Comparison of ENCODE assay signal across 8 cellular contexts in genomic region chr4:83454626-83455025, GRCh38. TPM values are rescaled to one million over a fixed set of nuclear protein-coding genes. Genes with fewer than 3 reads are reported as not detected.
DNase-seq lines count a peak whose midpoint lies in the region; ATAC-seq and TF ChIP-seq lines count a peak whose summit lies in the region.

No MANE protein-coding gene starts in this region.

- ATAC-seq in IMR-90 (ENCODE audit: low read depth) = no peak

- BruUV-seq in IMR-90 (replicated peaks; lab: Mats Ljungman, UMichigan) = no TSS peak

- intact Hi-C loops in IMR-90 (cut with micrococcal nuclease) (loop anchor here (1.0 to 10.0 kb wide), 4 partner anchors 92 to 990 kb away; partner anchors contain the start of gene COQ2), lower leg skin (cut with DNase I; ENCODE audit: low total_unique reads) (loop anchor here (5.0 kb wide), 1 partner anchor 258 kb away; no protein-coding TSS in a partner anchor), posterior vena cava (cut with DNase I) (no loop called here)

- no peak for TF ChIP-seq RAD21 in IMR-90 (IDR thresholded peaks at IDR 0.05; ENCODE audit: low read length)

- H4K8ac ChIP-seq in IMR-90 (ENCODE audit: low read depth in 2 of 2, low read length in 2 of 2) = peak overlapping the region; percentile 30 to 87; a peak in 2 of 4 replicates

- CTCF ChIA-PET in IMR-90 (lab: Yijun Ruan, JAX) = interaction anchor here (1.4 kb wide), 1 partner anchor 9 kb away, joined by 6 read pairs; no protein-coding TSS in a partner anchor

- H3K9ac ChIP-seq in IMR-90 (ENCODE audit: low read depth, low read length) = peak overlapping the region; percentile 86; the same call in 1 of the 2 replicates

- H3K18ac ChIP-seq in IMR-90 (ENCODE audit: low read depth, low read length) = no peak overlapping the region

- peaks cover 58% of the 10 kb centered on the region for H3K79me2 ChIP-seq in ACC112 (ENCODE audit: control insufficient read depth, insufficient read depth, low read length, unreplicated experiment)

- dilution Hi-C loops in IMR-90 (cut with HindIII; ENCODE audit: low sequenced_read_pairs, unreplicated experiment) = no loop called here

- H2BK20ac ChIP-seq in IMR-90 (ENCODE audit: low read depth, low read length) = no peak overlapping the region

- peak overlapping the region; percentile 82 for H2AK9ac ChIP-seq in IMR-90 (replicated peaks; ENCODE audit: low read depth, low read length, poor library complexity)

- H2BK5ac ChIP-seq in IMR-90 (ENCODE audit: low read depth, low read length, poor library complexity, severe bottlenecking) = no peak overlapping the region

- peaks cover 10 to 32% of the 10 kb centered on the region in 2 experiments for H3K79me1 ChIP-seq in IMR-90 (ENCODE audit: low read depth in 1 of 2, low read length in 2 of 2)

- H3K4me1 ChIP-seq in ACC112 (ENCODE audit: control insufficient read depth, insufficient read depth, low read length, unreplicated experiment) (peaks cover 23% of the 10 kb centered on the region), IMR-90 (ENCODE audit: control insufficient read depth, insufficient read depth, low read length) (no peaks in the 10 kb centered on the region)

- peak overlapping the region; percentile 99 for H3K27ac Mint-ChIP-seq in type B pancreatic cell

- WGBS in IMR-90 (ENCODE audit: extremely low coverage in 2 of 2, insufficient read length in 1 of 2), 2 experiments = no CpG with 5 or more reads among the region's 7 CpGs
- 36 to 43% methylated on average over 7 of the region's 7 CpGs for WGBS in lower leg skin, 2 donors

- peak overlapping the region; percentile 76; the same call in 1 of the 2 replicates for H3K56ac ChIP-seq in IMR-90 (ENCODE audit: extremely low read depth, insufficient read depth, low read length)

- H3K14ac ChIP-seq in IMR-90 (replicated peaks; ENCODE audit: low read depth, low read length) = peak overlapping the region; percentile 86; the same call in 1 of the 2 replicates

- no peaks in the 10 kb centered on the region for H3K9me3 Mint-ChIP-seq in type B pancreatic cell

- no peaks in the 10 kb centered on the region for H3K9me3 ChIP-seq in IMR-90 (ENCODE audit: control insufficient read depth, insufficient read depth, low read length)

- H3K27me3 ChIP-seq in ACC112 (ENCODE audit: insufficient read depth, low read length) (no peaks in the 10 kb centered on the region), IMR-90 (ENCODE audit: control insufficient read depth, insufficient read depth, low read length) (no peaks in the 10 kb centered on the region), brain microvascular endothelial cell (replicated peaks) (no peaks in the 10 kb centered on the region)

- peaks cover 20% of the 10 kb centered on the region for H3K36me3 Mint-ChIP-seq in type B pancreatic cell

- no peak overlapping the region for H2BK120ac ChIP-seq in IMR-90 (ENCODE audit: low read depth, low read length)

- H2AFZ ChIP-seq in ACC112 (ENCODE audit: low read length, unreplicated experiment) (peak overlapping the region; percentile 85), IMR-90 (replicated peaks; ENCODE audit: low read length, poor library complexity) (peak overlapping the region; percentile 28)

- no peaks in the 10 kb centered on the region for H3K9me1 ChIP-seq in IMR-90 (ENCODE audit: insufficient read depth, low read length)

- peak overlapping the region; percentile 100 for H3K4me3 Mint-ChIP-seq in type B pancreatic cell

- H2BK15ac ChIP-seq in IMR-90 (ENCODE audit: low read depth, low read length) = no peak overlapping the region

- peak overlapping the region; percentile 74 for H3K4me2 ChIP-seq in IMR-90 (ENCODE audit: low read depth, low read length)

- no peak for TF ChIP-seq POLR2A in IMR-90 (IDR thresholded peaks at IDR 0.05; ENCODE audit: low read depth, low read length)
- TF ChIP-seq POLR2A in lower leg skin (IDR thresholded peaks at IDR 0.05) = no peak

- H3K36me3 ChIP-seq in ACC112 (ENCODE audit: insufficient read depth, low read length) = peaks cover 26% of the 10 kb centered on the region
- H3K36me3 ChIP-seq in IMR-90 (ENCODE audit: control insufficient read depth, insufficient read depth, low read length) = peaks cover 6% of the 10 kb centered on the region
- peaks cover 5% of the 10 kb centered on the region for H3K36me3 ChIP-seq in brain microvascular endothelial cell (replicated peaks)

- H3K4me3 ChIP-seq in ACC112 (ENCODE audit: low read depth, low read length) = peak overlapping the region; percentile 85
- H3K4me3 ChIP-seq in IMR-90 (ENCODE audit: insufficient read depth, low read depth, low read length) = peak overlapping the region; percentile 67
- H3K4me3 ChIP-seq in brain microvascular endothelial cell (ENCODE audit: low read depth, low read length) = peak overlapping the region; percentile 93
- H3K4me3 ChIP-seq in lower leg skin (ENCODE audit: low read depth, poor library complexity, severe bottlenecking) = peak overlapping the region; percentile 91

- no peak overlapping the region for H4K91ac ChIP-seq in IMR-90 (ENCODE audit: insufficient read depth, low read depth, low read length)

- H3K4me1 Mint-ChIP-seq in type B pancreatic cell (ENCODE audit: unreplicated experiment) = peaks cover 18% of the 10 kb centered on the region

- no peak overlapping the region; the same call in 1 of the 2 replicates for H3K4ac ChIP-seq in IMR-90 (ENCODE audit: low read depth, low read length)

- POLR2A ChIA-PET in IMR-90 (lab: Charles Lee; ENCODE audit: unreplicated experiment) = no interaction called here

- DNase-seq in IMR-90 (peak; percentile 8), brain microvascular endothelial cell (peak; percentile 8), lower leg skin (ENCODE audit: low spot score in 2 of 2) (no peak), type B pancreatic cell (ENCODE audit: extremely low spot score, unreplicated experiment) (no peak), DMS53 treated with DMSO at 0.1 percent for 48 hours (lab: John Stamatoyannopoulos, UW; ENCODE audit: unreplicated experiment) (no peak), posterior vena cava (ENCODE audit: low spot score) (no peak)
- no peak for DNase-seq in stimulated activated naive CD4-positive, alpha-beta T cell treated with Interleukin-2 at 50 U/mL for 16 hours (lab: John Stamatoyannopoulos, UW)

- no peaks in the 10 kb centered on the region for H4K20me1 ChIP-seq in IMR-90 (ENCODE audit: insufficient read depth, low read length)

- H3K27ac ChIP-seq in ACC112 (ENCODE audit: low read depth, low read length) = peak overlapping the region; percentile 93
- no peak overlapping the region for H3K27ac ChIP-seq in IMR-90 (ENCODE audit: insufficient read depth, low read length)
- H3K27ac ChIP-seq in brain microvascular endothelial cell = peak overlapping the region; percentile 91

- no peak overlapping the region for H2AK5ac ChIP-seq in IMR-90 (ENCODE audit: low read depth, low read length)

- in situ Hi-C loops in IMR-90 (cut with MboI; ENCODE audit: low sequenced_read_pairs) (loop anchor here (10.0 kb wide), 1 partner anchor 170 kb away; the partner anchor contains the start of gene COQ2), brain microvascular endothelial cell (cut with HindIII; ENCODE audit: low pct_ligation_motif_present, low sequenced_read_pairs) (no loop called here)

- H4K5ac ChIP-seq in IMR-90 (ENCODE audit: low read depth, low read length) = no peak overlapping the region

- TF ChIP-seq CTCF in IMR-90 (conservative IDR thresholded peaks at IDR 0.05; ENCODE audit: low read depth, low read length) = no peak
- TF ChIP-seq CTCF in brain microvascular endothelial cell (IDR thresholded peaks at IDR 0.05; ENCODE audit: low read depth, low read length, missing control alignments) = no peak
- TF ChIP-seq CTCF in lower leg skin (IDR thresholded peaks at IDR 0.05) = no peak
- no peak for TF ChIP-seq CTCF in type B pancreatic cell (conservative IDR thresholded peaks at IDR 0.05)

- H3K23ac ChIP-seq in IMR-90 (ENCODE audit: low read depth, low read length) = peak overlapping the region; percentile 46

- no peaks in the 10 kb centered on the region for H3K27me3 Mint-ChIP-seq in type B pancreatic cell

TF ChIP-seq in IMR-90, 13 proteins besides CTCF, POLR2A, EP300 and RAD21 (continues in another document):
- TF ChIP-seq MAFK (IDR thresholded peaks at IDR 0.05; ENCODE audit: low read depth, low read length) = no peak
- TF ChIP-seq RFX5 (IDR thresholded peaks at IDR 0.05; ENCODE audit: low read depth, low read length) = no peak
- TF ChIP-seq MAZ (IDR thresholded peaks at IDR 0.05; ENCODE audit: borderline replicate concordance, low read depth, low read length) = no peak
- TF ChIP-seq BHLHE40 (IDR thresholded peaks at IDR 0.05; ENCODE audit: low read depth, low read length) = no peak
- TF ChIP-seq NFE2L2 (IDR thresholded peaks at IDR 0.05; ENCODE audit: low read depth, low read length) = no peak
- TF ChIP-seq CHD1 (IDR thresholded peaks at IDR 0.05; ENCODE audit: low read depth, low read length) = no peak
- TF ChIP-seq FOS (IDR thresholded peaks at IDR 0.05; ENCODE audit: low read depth, low read length) = no peak
- no peak for TF ChIP-seq CEBPB (IDR thresholded peaks at IDR 0.05; ENCODE audit: low read depth, low read length)

RNA-seq across cellular contexts. Expression of gene HELQ, which starts 1.0 kb away (rescaled TPM):
- total RNA-seq in IMR-90 (2012; rRNA removed) (9.1 and 13.1 TPM in 2 replicates), lower leg skin (10 to 100 TPM; 11.6 to 22.3 (median 13.6) TPM), type B pancreatic cell (ENCODE audit: low replicate concordance) (18.0 and 20.8 TPM in 2 replicates), posterior vena cava (10 to 100 TPM; 10.7 to 12.9 TPM)
- polyA plus RNA-seq in IMR-90 (2012; rRNA removed) = 7.4 and 8.8 TPM in 2 replicates
- polyA plus RNA-seq in IMR-90 (2012; cell fraction: cytosol; rRNA removed) = 3.8 and 5.9 TPM in 2 replicates
- 2.8 and 7.8 TPM in 2 replicates for polyA plus RNA-seq in IMR-90 (2012; cell fraction: nucleus; rRNA removed; ENCODE audit: low replicate concordance)

RNA-seq across cellular contexts. Expression of gene MRPS18C, which starts 1.2 kb away (rescaled TPM):
- total RNA-seq in IMR-90 (2012; rRNA removed) (8.6 and 23.9 TPM in 2 replicates), lower leg skin (10 to 100 TPM in 3 of 4 donors, 1 to 10 TPM in 1; 6.9 to 20.1 (median 15.1) TPM), type B pancreatic cell (ENCODE audit: low replicate concordance) (47.8 and 50.1 TPM in 2 replicates), posterior vena cava (10 to 100 TPM; 39.4 to 42.8 TPM)
- polyA plus RNA-seq in IMR-90 (2012; rRNA removed) = 12.2 and 13.4 TPM in 2 replicates
- 7.5 and 7.9 TPM in 2 replicates for polyA plus RNA-seq in IMR-90 (2012; cell fraction: cytosol; rRNA removed)
- polyA plus RNA-seq in IMR-90 (2012; cell fraction: nucleus; rRNA removed; ENCODE audit: low replicate concordance) = 1.3 and 11.1 TPM in 2 replicates

RNA-seq across cellular contexts. Expression of gene ABRAXAS1, which starts 30.3 kb away (rescaled TPM):
- total RNA-seq in IMR-90 (2012; rRNA removed) (8.4 and 12.2 TPM in 2 replicates), lower leg skin (1 to 10 TPM; 5.4 to 7.7 (median 7.3) TPM), type B pancreatic cell (ENCODE audit: low replicate concordance) (15.7 and 22.8 TPM in 2 replicates), posterior vena cava (10 to 100 TPM; 13.2 to 13.7 TPM)
- 3.8 and 4.1 TPM in 2 replicates for polyA plus RNA-seq in IMR-90 (2012; rRNA removed)
- 0.70 and 0.81 TPM in 2 replicates for polyA plus RNA-seq in IMR-90 (2012; cell fraction: cytosol; rRNA removed)
- polyA plus RNA-seq in IMR-90 (2012; cell fraction: nucleus; rRNA removed; ENCODE audit: low replicate concordance) = 0.71 and 4.5 TPM in 2 replicates

Comparison
In these comparisons a context has a peak if more than half of its experiments do, and no peak if none do; other contexts are left out.
1. DNase-seq: peak in IMR-90 (single experiment) and brain microvascular endothelial cell (single experiment); none in lower leg skin (0 of 2), type B pancreatic cell (single experiment), DMS53 treated with DMSO at 0.1 percent for 48 hours (single experiment), posterior vena cava (single experiment) and stimulated activated naive CD4-positive, alpha-beta T cell treated with Interleukin-2 at 50 U/mL for 16 hours (single experiment).
2. intact Hi-C loops: an anchor here in IMR-90 (1.0 to 10.0 kb wide) and lower leg skin (5.0 kb wide); none called in posterior vena cava.
3. Peak in every context shown above with its lines, with median percentiles within 50 percentile points of each other: H3K4me3 ChIP-seq.